9 cellular contexts compared by ENCODE assay signal in genomic region chr7:99098824-99099498, GRCh38. TPM values are rescaled to one million over a fixed set of nuclear protein-coding genes. Genes with fewer than 3 reads are reported as not detected.
DNase-seq lines count a peak whose midpoint lies in the region; ATAC-seq and TF ChIP-seq lines count a peak whose summit lies in the region.
"Had no signal": no experiment of that assay in that cellular context is flagged by ENCODE, and none has a peak within 500 bp of the region (broad histone marks: within the 10 kb centered on the region; RNA-seq: fewer than 3 reads in every experiment).

No MANE protein-coding gene starts in this region.

- H3K4me3 ChIP-seq in PC-3 (ENCODE audit: low read length): no peak overlapping the region
- H3K4me3 ChIP-seq in esophagus muscularis mucosa: no peak overlapping the region
- H3K4me3 ChIP-seq in mucosa of rectum (ENCODE audit: low read length in 2 of 2): no peak overlapping the region

- H3K4me1 ChIP-seq in PC-3 (ENCODE audit: insufficient read depth, low read length) (peaks cover 40% of the 10 kb centered on the region), esophagus muscularis mucosa (peaks cover 13 to 61% (median 54%) of the 10 kb centered on the region in 4 donors), mucosa of rectum (ENCODE audit: control insufficient read depth in 2 of 2, insufficient read depth in 2 of 2, low read length in 2 of 2) (peaks cover 5 to 14% of the 10 kb centered on the region in 2 donors)

- peak; percentile 55 for DNase-seq in AG08395 (ENCODE audit: low spot score)
- DNase-seq in PC-3: peak; percentile 56
- DNase-seq in esophagus muscularis mucosa (ENCODE audit: extremely low spot score): no peak
- no peak for DNase-seq in activated CD4-positive, alpha-beta T cell treated with anti-CD3 and anti-CD28 coated beads, Interleukin-2, amount 50 U/mL, for 4 hours
- no peak for DNase-seq in NCI-H128 (lab: John Stamatoyannopoulos, UW; ENCODE audit: unreplicated experiment)
- no peak for DNase-seq in SKM-1 (lab: John Stamatoyannopoulos, UW; ENCODE audit: unreplicated experiment)
- DNase-seq: NCI-H187 had no signal

- no TSS peak for BruUV-seq in PC-3 (replicated peaks; lab: Mats Ljungman, UMichigan)

- peak overlapping the region; percentile 33 for H3K4me2 ChIP-seq in PC-3 (ENCODE audit: low read length)

- H4K20me1 ChIP-seq in PC-3 (ENCODE audit: low read length): peaks cover 39% of the 10 kb centered on the region

- POLR2A ChIA-PET in PC-3 (lab: Charles Lee; ENCODE audit: unreplicated experiment): no interaction called here

- no peak overlapping the region for H2AFZ ChIP-seq in PC-3 (ENCODE audit: low read length)

- H3K27me3 ChIP-seq in PC-3 (ENCODE audit: low read length) (no peaks in the 10 kb centered on the region), esophagus muscularis mucosa (no peaks in the 10 kb centered on the region), mucosa of rectum (ENCODE audit: control insufficient read depth in 2 of 2, insufficient read depth in 2 of 2, low read length in 2 of 2) (no peaks in the 10 kb centered on the region)

- TF ChIP-seq EP300 in esophagus muscularis mucosa (IDR thresholded peaks at IDR 0.05): no peak

- WGBS in esophagus muscularis mucosa: 66% methylated on average over 6 of the region's 6 CpGs

- peaks cover 94% of the 10 kb centered on the region for H3K79me2 ChIP-seq in PC-3 (ENCODE audit: low read length)

- H3K36me3 ChIP-seq in PC-3 (ENCODE audit: low read depth, low read length): peaks cover 6% of the 10 kb centered on the region; the same call in 1 of the 2 replicates
- H3K36me3 ChIP-seq in esophagus muscularis mucosa: no peaks in the 10 kb centered on the region
- no peaks in the 10 kb centered on the region for H3K36me3 ChIP-seq in mucosa of rectum (ENCODE audit: control insufficient read depth in 2 of 2, insufficient read depth in 2 of 2, low read length in 2 of 2)

- H3K9ac ChIP-seq in PC-3 (ENCODE audit: low read length) (no peak overlapping the region), mucosa of rectum (ENCODE audit: low read depth in 1 of 2, low read length in 2 of 2) (no peak overlapping the region)

- TF ChIP-seq POLR2A in esophagus muscularis mucosa (IDR thresholded peaks at IDR 0.05; ENCODE audit: low read depth): no peak

- H3F3A ChIP-seq in PC-3 (ENCODE audit: low read length, unreplicated experiment): peaks cover 8% of the 10 kb centered on the region

- intact Hi-C loops in PC-3 (cut with micrococcal nuclease) (no loop called here), esophagus muscularis mucosa (cut with DNase I) (no loop called here)

- H3K27ac ChIP-seq in PC-3 (ENCODE audit: low read length): no peak overlapping the region
- peak overlapping the region; percentile 33 to 53 (median 38) for H3K27ac ChIP-seq in esophagus muscularis mucosa (replicated peaks in 1 of 4)
- peak overlapping the region; percentile 5 to 30 for H3K27ac ChIP-seq in mucosa of rectum (ENCODE audit: low read depth in 2 of 2, low read length in 2 of 2)

- H3K9me2 ChIP-seq in PC-3 (replicated peaks; ENCODE audit: low read length): no peaks in the 10 kb centered on the region

- ATAC-seq in PC-3 (no peak), GM19035 (IDR thresholded peaks at IDR 0.05; ENCODE audit: unreplicated experiment) (no peak)

- TF ChIP-seq CTCF in PC-3 (conservative IDR thresholded peaks at IDR 0.05; ENCODE audit: low read depth, low read length) (no peak), esophagus muscularis mucosa (IDR thresholded peaks at IDR 0.05) (no peak)

- H3K9me3 ChIP-seq in PC-3 (ENCODE audit: low read length) (no peaks in the 10 kb centered on the region), esophagus muscularis mucosa (no peaks in the 10 kb centered on the region), mucosa of rectum (ENCODE audit: control insufficient read depth in 2 of 2, low read length in 2 of 2) (no peaks in the 10 kb centered on the region)

- CTCF ChIA-PET in PC-3 (lab: Charles Lee): interaction anchor here (0.5 kb wide), 1 partner anchor 17 kb away, joined by 3 read pairs; no protein-coding TSS in a partner anchor

RNA-seq across cellular contexts. Expression of gene SMURF1, which starts 44.9 kb away (rescaled TPM):
- total RNA-seq in PC-3 (2014; rRNA removed) (30.2 and 32.3 TPM in 2 replicates), esophagus muscularis mucosa (10 to 100 TPM; 19.1 to 27.4 (median 23.9) TPM)

Comparison
In these comparisons a context has a peak if more than half of its experiments do, and no peak if none do; other contexts are left out.
1. DNase-seq: peak in AG08395 (single experiment) and PC-3 (single experiment); none in esophagus muscularis mucosa (single experiment), activated CD4-positive, alpha-beta T cell treated with anti-CD3 and anti-CD28 coated beads, Interleukin-2, amount 50 U/mL, for 4 hours (0 of 2), NCI-H128 (single experiment) and SKM-1 (single experiment).